In genomic region chr6:79463721-79464120, GRCh38 we compare ENCODE assay signal across 19 cellular contexts.
DNase-seq lines count a peak whose midpoint lies in the region; ATAC-seq, FAIRE-seq and TF ChIP-seq lines count a peak whose summit lies in the region.
"Had no signal": no experiment of that assay in that cellular context is flagged by ENCODE, and none has a peak within 500 bp of the region (broad histone marks: within the 10 kb centered on the region; RNA-seq: fewer than 3 reads in every experiment).

No MANE protein-coding gene starts in this region.

- H3K36me3 ChIP-seq in HUES48 (ENCODE audit: control insufficient read depth, insufficient read depth, low read length) (no peaks in the 10 kb centered on the region), keratinocyte (ENCODE audit: control insufficient read depth in 2 of 2, extremely low read depth in 1 of 2, insufficient read depth in 2 of 2, low read length in 2 of 2) (no peaks in the 10 kb centered on the region), small intestine (ENCODE audit: control insufficient read depth in 2 of 2, insufficient read depth in 2 of 2, low read length in 2 of 2) (no peaks in the 10 kb centered on the region)
- H3K36me3 ChIP-seq: BLaER1, Peyer's patch, suprapubic skin had no signal

- H3K27me3 Mint-ChIP-seq in activated naive CD4-positive, alpha-beta T cell treated with anti-CD3 and anti-CD28 coated beads for 36 hours (ENCODE audit: low read depth): peaks cover 31% of the 10 kb centered on the region

- H2AFZ ChIP-seq in keratinocyte (ENCODE audit: control insufficient read depth, low read length): peak overlapping the region; percentile 62

- DNase-seq in astrocyte of the hippocampus (ENCODE audit: low read depth, low spot score): peak; percentile 62
- DNase-seq in keratinocyte (ENCODE audit: low read depth, low spot score): peak; percentile 42
- peak; percentile 59 for DNase-seq in small intestine
- no peak for DNase-seq in NCI-H2029 treated with DMSO at 0.1 percent for 48 hours (lab: John Stamatoyannopoulos, UW)
- DNase-seq in activated naive CD4-positive, alpha-beta T cell treated with anti-CD3 and anti-CD28 coated beads for 36 hours: no peak
- DNase-seq in activated naive CD4-positive, alpha-beta T cell treated with anti-CD3 and anti-CD28 coated beads, Interleukin-2, amount 50 U/mL, for 72 hours (ENCODE audit: low spot score in 2 of 2): no peak
- DNase-seq: DMS79; left ventricle myocardium superior; natural killer cell; NCI-H2081 treated with DMSO at 0.1 percent for 48 hours; NCI-H526 treated with DMSO at 0.1 percent for 48 hours; Peyer's patch; retina; stimulated activated CD4-positive, alpha-beta T cell treated with anti-CD3 and anti-CD28 coated beads, Interleukin-1b, Interleukin-23, amount 100 ng/mL, for 48 hours had no signal

- no peaks in the 10 kb centered on the region for H3K4me1 Mint-ChIP-seq in activated naive CD4-positive, alpha-beta T cell treated with anti-CD3 and anti-CD28 coated beads for 36 hours (ENCODE audit: low read depth)
- H3K4me1 Mint-ChIP-seq: natural killer cell had no signal

- intact Hi-C loops in activated naive CD4-positive, alpha-beta T cell treated with anti-CD3 and anti-CD28 coated beads for 36 hours (cut with micrococcal nuclease): loop anchor here (10.0 kb wide), 2 partner anchors 389 to 1999 kb away; partner anchors contain the start of genes HTR1B and PHIP

- H3K4me1 ChIP-seq in HUES48 (ENCODE audit: control insufficient read depth, insufficient read depth, low read length): peaks cover 24% of the 10 kb centered on the region
- peaks cover 8% of the 10 kb centered on the region for H3K4me1 ChIP-seq in keratinocyte (ENCODE audit: control insufficient read depth, extremely low read depth, insufficient read depth, low read length)
- H3K4me1 ChIP-seq in small intestine (ENCODE audit: control insufficient read depth in 2 of 2, insufficient read depth in 1 of 2, low read depth in 1 of 2, low read length in 1 of 2): no peaks in the 10 kb centered on the region
- H3K4me1 ChIP-seq: BLaER1 had no signal

- TF ChIP-seq CTCF in keratinocyte (optimal IDR thresholded peaks at IDR 0.05 in 1 of 3, IDR thresholded peaks at IDR 0.05 in 1 of 3, conservative IDR thresholded peaks at IDR 0.05 in 1 of 3; ENCODE audit: extremely low read depth in 1 of 3, insufficient read depth in 2 of 3, low read length in 3 of 3): no peak

- H3K4me3 ChIP-seq in HUES48 (ENCODE audit: low read depth, low read length) (no peak overlapping the region), keratinocyte (ENCODE audit: control insufficient read depth in 2 of 3, extremely low read depth in 1 of 3, insufficient read depth in 2 of 3, low read depth in 1 of 3, low read length in 3 of 3) (no peak overlapping the region), small intestine (ENCODE audit: low read depth in 1 of 2, low read length in 2 of 2) (no peak overlapping the region)
- H3K4me3 ChIP-seq: BLaER1, Peyer's patch, suprapubic skin had no signal

- no peak overlapping the region for H3K4me3 Mint-ChIP-seq in activated naive CD4-positive, alpha-beta T cell treated with anti-CD3 and anti-CD28 coated beads for 36 hours
- H3K4me3 Mint-ChIP-seq: activated T-helper 1 cell treated with anti-CD3 and anti-CD28 coated beads, Interleukin-12 subunit alpha, Interleukin-12 subunit beta, Interleukin-2, Interleukin-4 antibody, amounts not matched to agents 30 ng/mL and 10 ng/mL and 1 ng/mL, durations not matched to agents 14 hours and 24 hours and 36 hours; natural killer cell had no signal

- no peak for ATAC-seq in activated naive CD4-positive, alpha-beta T cell treated with anti-CD3 and anti-CD28 coated beads, Interleukin-2, amount 50 U/mL, for 72 hours
- ATAC-seq: left ventricle myocardium superior, natural killer cell had no signal

- H3K4me2 ChIP-seq in keratinocyte (ENCODE audit: control insufficient read depth, extremely low read depth, insufficient read depth, low read depth, low read length): peak overlapping the region; percentile 59
- H3K4me2 ChIP-seq: BLaER1 had no signal

- H4K20me1 ChIP-seq in keratinocyte (ENCODE audit: control insufficient read depth, extremely low read depth, insufficient read depth, low read length): no peaks in the 10 kb centered on the region
- H4K20me1 ChIP-seq: BLaER1 had no signal

- no peaks in the 10 kb centered on the region for H3K9me3 Mint-ChIP-seq in activated naive CD4-positive, alpha-beta T cell treated with anti-CD3 and anti-CD28 coated beads for 36 hours
- H3K9me3 Mint-ChIP-seq in activated naive CD4-positive, alpha-beta T cell treated with anti-CD3 and anti-CD28 coated beads, Interleukin-2, amount 50 U/mL, for 72 hours: no peaks in the 10 kb centered on the region
- H3K9me3 Mint-ChIP-seq: activated T-helper 1 cell treated with anti-CD3 and anti-CD28 coated beads, Interleukin-12 subunit alpha, Interleukin-12 subunit beta, Interleukin-2, Interleukin-4 antibody, amounts not matched to agents 30 ng/mL and 10 ng/mL and 1 ng/mL, durations not matched to agents 14 hours and 24 hours and 36 hours had no signal

- dilution Hi-C loops in keratinocyte (cut with MboI; ENCODE audit: extremely low pct_ligation_motif_present, low sequenced_read_pairs): no loop called here

- H3K9ac ChIP-seq in HUES48 (ENCODE audit: low read depth, low read length): no peak overlapping the region
- H3K9ac ChIP-seq in keratinocyte (ENCODE audit: control insufficient read depth, extremely low read depth, insufficient read depth, low read length): no peak overlapping the region
- H3K9ac ChIP-seq: BLaER1 had no signal

- 21 to 54% (median 52%) methylated on average over 3 of the region's 3 CpGs for WGBS in small intestine, 3 donors

- H3K79me2 ChIP-seq in keratinocyte (ENCODE audit: control insufficient read depth, insufficient read depth, low read length): no peaks in the 10 kb centered on the region

- CTCF ChIA-PET in activated naive CD4-positive, alpha-beta T cell treated with anti-CD3 and anti-CD28 coated beads for 36 hours (lab: Charles Lee): interaction anchor here (0.7 kb wide), 1 partner anchor 246 kb away, joined by 3 read pairs; no protein-coding TSS in a partner anchor

- peak; percentile 58 for FAIRE-seq in keratinocyte (lab: Jason Lieb, UNC)
- FAIRE-seq in small intestine (lab: Jason Lieb, UNC): no peak

- no peaks in the 10 kb centered on the region for H3K9me1 ChIP-seq in keratinocyte (ENCODE audit: control insufficient read depth, extremely low read depth, insufficient read depth, low read length)

- no peaks in the 10 kb centered on the region for H3K36me3 Mint-ChIP-seq in activated naive CD4-positive, alpha-beta T cell treated with anti-CD3 and anti-CD28 coated beads for 36 hours (ENCODE audit: low read depth)
- peaks cover 0 to 5% of the 10 kb centered on the region in 2 donors for H3K36me3 Mint-ChIP-seq in activated naive CD4-positive, alpha-beta T cell treated with anti-CD3 and anti-CD28 coated beads, Interleukin-2, amount 50 U/mL, for 72 hours
- H3K36me3 Mint-ChIP-seq: natural killer cell had no signal

- H3K27me3 ChIP-seq in HUES48 (ENCODE audit: control insufficient read depth, insufficient read depth, low read length) (no peaks in the 10 kb centered on the region), keratinocyte (ENCODE audit: control insufficient read depth, extremely low read depth, insufficient read depth, low read length) (no peaks in the 10 kb centered on the region), small intestine (ENCODE audit: control insufficient read depth in 2 of 2, insufficient read depth in 2 of 2, low read length in 2 of 2) (no peaks in the 10 kb centered on the region)
- H3K27me3 ChIP-seq: BLaER1, Peyer's patch, suprapubic skin had no signal

- peak overlapping the region; percentile 51 for H3K27ac ChIP-seq in HUES48 (ENCODE audit: low read depth, low read length)
- no peak overlapping the region for H3K27ac ChIP-seq in keratinocyte (ENCODE audit: control insufficient read depth, insufficient read depth, low read length)
- H3K27ac ChIP-seq in small intestine (ENCODE audit: low read depth in 1 of 2, low read length in 1 of 2): no peak overlapping the region
- H3K27ac ChIP-seq: BLaER1, Peyer's patch, suprapubic skin, VCaP had no signal

- H3K9me3 ChIP-seq in HUES48 (ENCODE audit: control insufficient read depth, insufficient read depth, low read length) (no peaks in the 10 kb centered on the region), keratinocyte (ENCODE audit: control insufficient read depth, low read depth, low read length) (no peaks in the 10 kb centered on the region), small intestine (ENCODE audit: control insufficient read depth, low read depth) (no peaks in the 10 kb centered on the region)
- H3K9me3 ChIP-seq: BLaER1, Peyer's patch, suprapubic skin had no signal

- H3K27ac Mint-ChIP-seq in activated naive CD4-positive, alpha-beta T cell treated with anti-CD3 and anti-CD28 coated beads for 36 hours: no peak overlapping the region
- no peak overlapping the region for H3K27ac Mint-ChIP-seq in activated naive CD4-positive, alpha-beta T cell treated with anti-CD3 and anti-CD28 coated beads, Interleukin-2, amount 50 U/mL, for 72 hours
- H3K27ac Mint-ChIP-seq: activated T-helper 1 cell treated with anti-CD3 and anti-CD28 coated beads, Interleukin-12 subunit alpha, Interleukin-12 subunit beta, Interleukin-2, Interleukin-4 antibody, amounts not matched to agents 30 ng/mL and 10 ng/mL and 1 ng/mL, durations not matched to agents 14 hours and 24 hours and 36 hours; natural killer cell had no signal

Comparison
In these comparisons a context has a peak if more than half of its experiments do, and no peak if none do; other contexts are left out.
1. DNase-seq: peak in astrocyte of the hippocampus (single experiment), keratinocyte (single experiment) and small intestine (single experiment); none in NCI-H2029 treated with DMSO at 0.1 percent for 48 hours (single experiment), activated naive CD4-positive, alpha-beta T cell treated with anti-CD3 and anti-CD28 coated beads for 36 hours (single experiment) and activated naive CD4-positive, alpha-beta T cell treated with anti-CD3 and anti-CD28 coated beads, Interleukin-2, amount 50 U/mL, for 72 hours (0 of 2).